10 cellular contexts compared by ENCODE assay signal in the genomic region with DNA sequence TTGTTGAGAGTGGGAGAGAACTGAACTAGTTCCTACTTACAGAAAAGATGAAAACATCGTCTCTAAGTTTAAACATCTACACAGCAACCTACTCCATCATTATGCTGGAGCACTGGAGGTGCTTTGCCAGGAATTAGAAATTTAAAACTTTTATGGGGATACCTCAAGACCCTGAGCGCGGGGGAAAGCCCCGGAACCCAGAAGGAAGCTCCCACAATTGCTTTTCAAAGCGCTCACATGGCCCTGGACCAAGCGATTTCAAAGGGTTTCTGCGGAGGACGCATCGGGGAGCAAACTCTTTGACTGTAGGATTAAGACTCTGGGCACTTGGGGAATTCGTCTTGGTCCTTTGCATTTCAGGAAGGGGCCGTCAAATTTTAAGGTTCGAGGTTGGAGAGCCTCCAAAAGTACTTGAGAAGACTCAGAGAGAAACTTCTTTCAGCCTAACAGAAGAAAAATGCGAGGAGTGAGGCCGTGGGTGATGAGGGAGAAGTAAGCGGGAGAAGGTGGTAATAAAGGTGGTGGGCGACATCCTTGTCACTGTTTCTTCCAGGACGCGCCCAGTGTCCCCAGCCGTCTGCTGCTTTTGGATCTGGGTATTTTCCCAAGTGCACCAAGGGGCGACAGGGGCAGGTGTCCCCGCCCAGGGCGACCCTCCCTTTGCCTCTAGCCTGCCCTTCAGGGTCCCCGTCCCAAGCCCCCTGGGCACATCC. TPM values are rescaled to one million over a fixed set of nuclear protein-coding genes. Genes with fewer than 3 reads are reported as not detected.
DNase-seq lines count a peak whose midpoint lies in the region; ATAC-seq and TF ChIP-seq lines count a peak whose summit lies in the region.
"Had no signal": no experiment of that assay in that cellular context is flagged by ENCODE, and none has a peak within 500 bp of the region (broad histone marks: within the 10 kb centered on the region; RNA-seq: fewer than 3 reads in every experiment).

No MANE protein-coding gene starts in this region.

- H3K9me3 ChIP-seq in subcutaneous abdominal adipose tissue (ENCODE audit: control insufficient read depth in 5 of 5, low read length in 5 of 5), result no peaks in the 10 kb centered on the region

- H3K9ac ChIP-seq in subcutaneous abdominal adipose tissue (ENCODE audit: low read length in 5 of 5), result no peak overlapping the region

- TF ChIP-seq CTCF in kidney epithelial cell (IDR thresholded peaks at IDR 0.05; ENCODE audit: insufficient read depth, low read length, poor library complexity, severe bottlenecking), result no peak

- H3K4me1 ChIP-seq in subcutaneous abdominal adipose tissue (ENCODE audit: control insufficient read depth in 5 of 5, insufficient read depth in 5 of 5, low read length in 5 of 5), result peaks cover 0 to 17% (median 12%) of the 10 kb centered on the region in 5 donors

- H3K9me3 Mint-ChIP-seq in activated T-cell treated with anti-CD3 and anti-CD28 coated beads, Interleukin-2, amount 50 U/mL, for 4 hours, result no peaks in the 10 kb centered on the region

- H3K27me3 Mint-ChIP-seq in activated T-cell treated with anti-CD3 and anti-CD28 coated beads, Interleukin-2, amount 50 U/mL, for 4 hours (ENCODE audit: low read depth), result peaks cover 66% of the 10 kb centered on the region

- H3K4me1 Mint-ChIP-seq in activated T-cell treated with anti-CD3 and anti-CD28 coated beads, Interleukin-2, amount 50 U/mL, for 4 hours (ENCODE audit: low read depth), result peaks cover 23% of the 10 kb centered on the region

- H3K27me3 ChIP-seq in kidney epithelial cell (ENCODE audit: control insufficient read depth, insufficient read depth, low read length) (peaks cover 33% of the 10 kb centered on the region), subcutaneous abdominal adipose tissue (ENCODE audit: control insufficient read depth in 5 of 5, insufficient read depth in 4 of 5, low read length in 5 of 5) (peaks cover 26 to 59% (median 32%) of the 10 kb centered on the region in 5 donors)

- no peaks in the 10 kb centered on the region for H3K36me3 Mint-ChIP-seq in activated T-cell treated with anti-CD3 and anti-CD28 coated beads, Interleukin-2, amount 50 U/mL, for 4 hours (ENCODE audit: insufficient read depth)

- H3K4me3 Mint-ChIP-seq in activated T-cell treated with anti-CD3 and anti-CD28 coated beads, Interleukin-2, amount 50 U/mL, for 4 hours, result peak overlapping the region; percentile 80

- DNase-seq in activated T-cell treated with anti-CD3 and anti-CD28 coated beads, Interleukin-2, amount 50 U/mL, for 4 hours, result no peak
- DNase-seq in activated T-cell treated with anti-CD3 and anti-CD28 coated beads, Interleukin-2, amount 50 U/mL, for 1 hour, result no peak
- peak; percentile 20 to 21 for DNase-seq in activated T-cell treated with anti-CD3 and anti-CD28 coated beads, Interleukin-2, amount 50 U/mL, for 48 hours
- no peak for DNase-seq in kidney epithelial cell (ENCODE audit: low read depth)
- DNase-seq in central memory CD4-positive, alpha-beta T cell, result no peak
- DNase-seq in NCI-H1105 treated with DMSO at 0.1 percent for 48 hours (lab: John Stamatoyannopoulos, UW), result no peak

- no peaks in the 10 kb centered on the region for H3K36me3 ChIP-seq in kidney epithelial cell (ENCODE audit: control insufficient read depth, insufficient read depth, low read length)
- H3K36me3 ChIP-seq in subcutaneous abdominal adipose tissue (ENCODE audit: control insufficient read depth in 5 of 5, insufficient read depth in 5 of 5, low read length in 5 of 5), result no peaks in the 10 kb centered on the region

- H3K27ac ChIP-seq in subcutaneous abdominal adipose tissue (ENCODE audit: low read depth, low read length), result no peak overlapping the region
- H3K27ac ChIP-seq: C4-2B had no signal

- H3K4me3 ChIP-seq in kidney epithelial cell (ENCODE audit: low read depth, low read length) (peak overlapping the region; percentile 29), subcutaneous abdominal adipose tissue (ENCODE audit: low read depth in 1 of 5, low read length in 5 of 5) (peak overlapping the region in 3 of 5 donors; percentile 35 to 61 (median 48))

- ATAC-seq in activated T-cell treated with anti-CD3 and anti-CD28 coated beads, Interleukin-2, amount 50 U/mL, for 4 hours, result no peak
- no peak for ATAC-seq in GM18502 (IDR thresholded peaks at IDR 0.05; ENCODE audit: poor library complexity, unreplicated experiment)

RNA-seq across cellular contexts. Expression of gene PROK2, which starts 0.6 kb away (rescaled TPM):
- total RNA-seq in activated T-cell treated with anti-CD3 and anti-CD28 coated beads, Interleukin-2, amount 50 U/mL, for 4 hours, result 1 to 10 TPM in 1 of 3 donors, under 1 TPM in 2; 0.18 to 1.1 (median 0.61) TPM
- total RNA-seq in kidney epithelial cell, result not detected in 2 replicates
- total RNA-seq: fibroblast of lung had no signal

RNA-seq across cellular contexts. Expression of gene GPR27, which starts 30.7 kb away (rescaled TPM):
- total RNA-seq in activated T-cell treated with anti-CD3 and anti-CD28 coated beads, Interleukin-2, amount 50 U/mL, for 4 hours, result 1 to 10 TPM; 2.0 to 2.4 (median 2.3) TPM
- total RNA-seq in kidney epithelial cell, result 7.5 and 8.9 TPM in 2 replicates
- total RNA-seq: fibroblast of lung had no signal

RNA-seq across cellular contexts. Expression of gene EIF4E3, which starts 59.2 kb away (rescaled TPM):
- total RNA-seq in activated T-cell treated with anti-CD3 and anti-CD28 coated beads, Interleukin-2, amount 50 U/mL, for 4 hours, result 10 to 100 TPM; 13.4 to 17.0 (median 14.3) TPM
- 8.7 and 9.1 TPM in 2 replicates for total RNA-seq in kidney epithelial cell

Comparison
In these comparisons a context has a peak if more than half of its experiments do, and no peak if none do; other contexts are left out.
1. DNase-seq: peak in activated T-cell treated with anti-CD3 and anti-CD28 coated beads, Interleukin-2, amount 50 U/mL, for 48 hours (2 of 2); none in activated T-cell treated with anti-CD3 and anti-CD28 coated beads, Interleukin-2, amount 50 U/mL, for 4 hours (single experiment), activated T-cell treated with anti-CD3 and anti-CD28 coated beads, Interleukin-2, amount 50 U/mL, for 1 hour (single experiment), kidney epithelial cell (single experiment), central memory CD4-positive, alpha-beta T cell (single experiment) and NCI-H1105 treated with DMSO at 0.1 percent for 48 hours (single experiment).